Comparison of ENCODE assay signal across 10 cellular contexts in the genomic region with DNA sequence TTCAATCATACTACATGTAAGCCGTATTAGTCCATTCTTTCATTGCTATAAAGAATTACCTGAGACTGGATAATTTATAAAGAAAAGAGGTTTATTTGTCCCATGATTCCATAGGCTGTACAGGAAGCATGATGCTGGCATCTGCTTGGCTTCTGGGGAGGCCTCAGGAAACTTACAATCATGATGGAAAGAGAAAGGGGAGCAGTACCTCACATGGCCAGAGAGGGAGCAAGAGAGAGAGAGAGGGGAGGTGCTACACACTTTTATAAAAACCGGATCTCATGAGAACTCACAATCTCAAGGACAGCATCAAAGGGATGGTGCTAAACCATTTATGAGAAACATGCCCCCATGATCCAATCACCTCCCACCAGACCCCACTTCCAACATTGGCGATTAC. TPM values are rescaled to one million over a fixed set of nuclear protein-coding genes. Genes with fewer than 3 reads are reported as not detected.
DNase-seq lines count a peak whose midpoint lies in the region; ATAC-seq and TF ChIP-seq lines count a peak whose summit lies in the region.
"Had no signal": no experiment of that assay in that cellular context is flagged by ENCODE, and none has a peak within 500 bp of the region (broad histone marks: within the 10 kb centered on the region; RNA-seq: fewer than 3 reads in every experiment).

No MANE protein-coding gene starts in this region.

- in situ Hi-C loops in SK-MEL-5 (cut with HindIII; ENCODE audit: low pct_unique_long_range_greater_than_20kb, low sequenced_read_pairs): no loop called here

- no peak for TF ChIP-seq POLR2A in erythroblast (IDR thresholded peaks at IDR 0.05; ENCODE audit: low read length)

- no peak for ATAC-seq in GM21723 (IDR thresholded peaks at IDR 0.05; ENCODE audit: unreplicated experiment)

- peak; percentile 8 for DNase-seq in A172 (ENCODE audit: low spot score)
- peak; percentile 4 for DNase-seq in ELF-1 (ENCODE audit: low read depth, low spot score)
- DNase-seq in SK-MEL-5 (ENCODE audit: low read depth, low spot score): peak; percentile 11
- peak; percentile 29 to 32 for DNase-seq in erythroblast (lab: John Stamatoyannopoulos, UW)
- no peak for DNase-seq in kidney tubule cell (ENCODE audit: low spot score)
- DNase-seq in nucleus accumbens (lab: John Stamatoyannopoulos, UW): no peak
- no peak for DNase-seq in GM10266 (ENCODE audit: extremely low spot score)
- DNase-seq: activated T-cell treated with anti-CD3 and anti-CD28 coated beads, Interleukin-2, amount 50 U/mL, for 24 hours; upper lobe of left lung had no signal

- no peak for TF ChIP-seq CTCF in GM10266 (IDR thresholded peaks at IDR 0.05; ENCODE audit: control insufficient read depth, insufficient read depth, low read depth, missing control alignments)

RNA-seq across cellular contexts. Expression of gene CLASP2, which starts 14.3 kb away (rescaled TPM):
- total RNA-seq in A172 (2014; rRNA removed; shearing (Covaris generic)): 40.6 and 88.5 TPM in 2 replicates
- 91.8 and 95.2 TPM in 2 replicates for total RNA-seq in SK-MEL-5 (2014; rRNA removed; shearing (Covaris generic))
- 34.7 and 37.5 TPM in 2 replicates for polyA plus RNA-seq in SK-MEL-5 (2015; cell fraction: cytosol; rRNA removed)
- polyA plus RNA-seq in SK-MEL-5 (2015; cell fraction: nucleus; rRNA removed): 67.0 and 83.5 TPM in 2 replicates

Comparison
In these comparisons a context has a peak if more than half of its experiments do, and no peak if none do; other contexts are left out.
1. DNase-seq: peak in A172 (single experiment), ELF-1 (single experiment), SK-MEL-5 (single experiment) and erythroblast (2 of 2); none in kidney tubule cell (single experiment), nucleus accumbens (0 of 56) and GM10266 (single experiment).